ENCODE assay signal across 8 cellular contexts in the genomic region with DNA sequence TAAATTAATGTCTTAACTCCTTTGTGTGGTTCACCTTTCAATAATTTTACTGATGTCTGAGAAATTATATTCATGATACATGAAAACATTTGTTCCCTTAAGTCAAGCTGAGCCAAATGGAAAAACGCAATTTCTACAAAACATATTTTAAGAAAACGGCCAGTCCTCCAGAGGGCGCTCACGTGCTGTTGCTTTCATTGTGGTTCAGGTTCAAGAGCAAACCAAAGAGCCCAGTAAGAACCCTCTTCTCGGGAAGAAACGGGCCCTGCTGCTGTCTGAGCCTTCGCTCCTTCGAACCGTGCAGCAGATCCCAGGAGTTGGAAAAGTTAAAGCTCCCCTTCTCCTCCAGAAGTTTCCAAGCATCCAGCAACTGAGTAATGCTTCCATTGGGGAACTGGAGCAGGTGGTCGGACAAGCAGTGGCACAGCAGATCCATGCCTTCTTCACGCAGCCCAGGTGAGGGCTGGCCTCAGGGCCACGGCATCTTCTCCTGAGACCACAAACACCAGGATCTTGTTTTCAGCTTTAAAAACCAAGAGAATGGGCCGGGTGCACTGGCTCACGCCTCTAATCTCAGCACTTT. TPM values are rescaled to one million over a fixed set of nuclear protein-coding genes. Genes with fewer than 3 reads are reported as not detected.
A peak's percentile ranks its signal among the peaks of the same experiment; 100 is the strongest.
DNase-seq lines count a peak whose midpoint lies in the region; ATAC-seq and TF ChIP-seq lines count a peak whose summit lies in the region.

No MANE protein-coding gene starts in this region.

- DNase-seq in ELR (ENCODE audit: low read depth) = peak; percentile 71
- peak; percentile 64 for DNase-seq in MV-4-11 (lab: John Stamatoyannopoulos, UW)
- DNase-seq in SKM-1 treated with dmso at 0.1 percent for 144 hours (lab: John Stamatoyannopoulos, UW; ENCODE audit: unreplicated experiment) = peak; percentile 62
- DNase-seq in activated naive CD8-positive, alpha-beta T cell treated with anti-CD3 and anti-CD28 coated beads, Interleukin-2, amount 10 ng/mL, durations not matched to agents 7 days and 5 days = peak; percentile 82
- peak; percentile 66 for DNase-seq in left cardiac atrium
- DNase-seq in retinal pigment epithelial cell (ENCODE audit: low read depth) = peak; percentile 10

- no peaks in the 10 kb centered on the region for H3K27me3 Mint-ChIP-seq in activated naive CD8-positive, alpha-beta T cell treated with anti-CD3 and anti-CD28 coated beads, Interleukin-2, amount 10 ng/mL, durations not matched to agents 7 days and 5 days

- H3K4me1 Mint-ChIP-seq in activated naive CD8-positive, alpha-beta T cell treated with anti-CD3 and anti-CD28 coated beads, Interleukin-2, amount 10 ng/mL, durations not matched to agents 7 days and 5 days = no peaks in the 10 kb centered on the region

- H3K9me3 Mint-ChIP-seq in activated naive CD8-positive, alpha-beta T cell treated with anti-CD3 and anti-CD28 coated beads, Interleukin-2, amount 10 ng/mL, durations not matched to agents 7 days and 5 days = no peaks in the 10 kb centered on the region

- no peak overlapping the region for H3K4me3 Mint-ChIP-seq in activated naive CD8-positive, alpha-beta T cell treated with anti-CD3 and anti-CD28 coated beads, Interleukin-2, amount 10 ng/mL, durations not matched to agents 7 days and 5 days

- peak; percentile 88 for TF ChIP-seq CTCF in retinal pigment epithelial cell (conservative IDR thresholded peaks at IDR 0.05; ENCODE audit: low read depth, low read length)

- ATAC-seq in activated naive CD8-positive, alpha-beta T cell treated with anti-CD3 and anti-CD28 coated beads, Interleukin-2, amount 10 ng/mL, durations not matched to agents 7 days and 5 days (ENCODE audit: low read depth) = no peak
- no peak for ATAC-seq in left cardiac atrium
- no peak for ATAC-seq in HG02798 (IDR thresholded peaks at IDR 0.05; ENCODE audit: poor library complexity, unreplicated experiment)
- ATAC-seq in HG02588 (IDR thresholded peaks at IDR 0.05; ENCODE audit: unreplicated experiment) = no peak

- POLR2A ChIA-PET in activated naive CD8-positive, alpha-beta T cell treated with anti-CD3 and anti-CD28 coated beads, Interleukin-2, amount 10 ng/mL, durations not matched to agents 7 days and 5 days (lab: Charles Lee) = interaction anchor here (1.0 to 1.3 kb wide), 2 partner anchors 105 to 285 kb away, joined by 4 read pairs; a partner anchor contains a TSS

- intact Hi-C loops in left cardiac atrium (cut with DNase I) = loop anchor here in 1 of 2 donors (10.0 kb wide), 1 partner anchor 138 kb away; no protein-coding TSS in a partner anchor

- H3K27ac Mint-ChIP-seq in activated naive CD8-positive, alpha-beta T cell treated with anti-CD3 and anti-CD28 coated beads, Interleukin-2, amount 10 ng/mL, durations not matched to agents 7 days and 5 days = peak overlapping the region; percentile 9

- H3K4me3 ChIP-seq in retinal pigment epithelial cell (ENCODE audit: low read length) = no peak overlapping the region

- H3K36me3 Mint-ChIP-seq in activated naive CD8-positive, alpha-beta T cell treated with anti-CD3 and anti-CD28 coated beads, Interleukin-2, amount 10 ng/mL, durations not matched to agents 7 days and 5 days = peaks cover 6% of the 10 kb centered on the region

RNA-seq across cellular contexts. Expression of a gene that starts 4.3 kb away (rescaled TPM):
- 1 to 10 TPM; 6.3 to 7.0 TPM for total RNA-seq in activated naive CD8-positive, alpha-beta T cell treated with anti-CD3 and anti-CD28 coated beads, Interleukin-2, amount 10 ng/mL, durations not matched to agents 7 days and 5 days
- 1 to 10 TPM in 1 of 2 donors, under 1 TPM in 1; 0.79 to 1.9 TPM for total RNA-seq in left cardiac atrium

RNA-seq across cellular contexts. Expression of a gene that starts 4.6 kb away (rescaled TPM):
- total RNA-seq in activated naive CD8-positive, alpha-beta T cell treated with anti-CD3 and anti-CD28 coated beads, Interleukin-2, amount 10 ng/mL, durations not matched to agents 7 days and 5 days = 10 to 100 TPM; 21.0 to 27.2 TPM
- 10 to 100 TPM in 1 of 2 donors, 1 to 10 TPM in 1; 9.5 to 10.6 TPM for total RNA-seq in left cardiac atrium

Comparison
In these comparisons a context has a peak if more than half of its experiments do, and no peak if none do; other contexts are left out.
1. DNase-seq: peak in every context shown above with its lines; median percentile 82 in activated naive CD8-positive, alpha-beta T cell treated with anti-CD3 and anti-CD28 coated beads, Interleukin-2, amount 10 ng/mL, durations not matched to agents 7 days and 5 days; 71 in ELR; 66 in left cardiac atrium; 64 in MV-4-11; 62 in SKM-1 treated with dmso at 0.1 percent for 144 hours; 10 in retinal pigment epithelial cell.